In the genomic region with DNA sequence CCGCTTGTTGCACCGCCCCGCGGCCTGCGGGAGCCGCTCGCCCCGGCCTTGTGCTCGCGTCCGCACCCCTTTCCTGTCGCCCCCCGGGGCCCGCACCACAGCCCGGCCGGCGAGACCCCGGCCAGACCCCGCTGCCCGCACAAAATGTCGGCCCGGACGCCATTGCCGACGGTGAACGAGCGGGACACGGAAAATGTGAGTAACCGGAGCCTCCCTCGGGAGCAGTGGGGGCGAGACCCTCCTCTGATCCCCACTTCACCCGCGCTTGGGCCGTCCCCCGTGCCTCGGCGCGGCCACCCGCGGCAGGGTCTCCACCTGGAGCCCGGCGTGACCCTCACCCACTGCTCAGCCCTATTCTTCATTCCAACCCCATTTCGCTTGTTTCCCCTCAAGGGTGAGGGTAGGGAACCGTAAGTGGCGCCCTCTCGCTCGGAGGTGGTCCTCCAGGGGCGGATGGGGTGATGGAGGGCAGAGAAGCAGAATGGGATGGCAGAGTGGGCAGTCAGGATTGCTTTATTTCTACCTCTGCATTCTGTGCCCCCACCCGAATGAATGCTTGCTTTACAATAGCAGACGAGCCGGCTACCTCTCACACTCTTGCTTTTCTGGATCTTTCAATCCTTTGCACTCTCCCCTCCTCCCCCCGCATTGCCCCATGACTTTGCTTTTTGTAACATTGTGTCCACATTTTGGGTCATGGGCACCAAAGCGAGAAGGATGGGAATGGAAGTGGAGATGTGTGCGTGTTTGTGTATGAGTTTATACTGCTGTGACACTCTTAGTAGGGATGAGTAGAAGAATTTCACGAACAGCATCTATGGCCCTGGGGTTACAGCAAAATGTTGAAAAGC, we compare ENCODE assay signal across 8 cellular contexts. TPM values are rescaled to one million over a fixed set of nuclear protein-coding genes. Genes with fewer than 3 reads are reported as not detected.
A peak's percentile ranks its signal among the peaks of the same experiment; 100 is the strongest.
DNase-seq lines count a peak whose midpoint lies in the region; ATAC-seq and TF ChIP-seq lines count a peak whose summit lies in the region.

No MANE protein-coding gene starts in this region.

- no peak overlapping the region for H3K27ac Mint-ChIP-seq in CD8-positive, alpha-beta T cell

- H3K36me3 ChIP-seq in CD8-positive, alpha-beta T cell (ENCODE audit: insufficient read depth, low read length): no peaks in the 10 kb centered on the region
- H3K36me3 ChIP-seq in duodenal mucosa (ENCODE audit: control insufficient read depth in 1 of 2, insufficient read depth in 2 of 2, low read length in 2 of 2) (no peaks in the 10 kb centered on the region), uterus (no peaks in the 10 kb centered on the region)

- no peak overlapping the region for H3K27ac ChIP-seq in CD8-positive, alpha-beta T cell (ENCODE audit: low read depth, low read length)
- peak overlapping the region; percentile 7 for H3K27ac ChIP-seq in duodenal mucosa (ENCODE audit: low read depth, low read length)
- peak overlapping the region; percentile 73 to 87 for H3K27ac ChIP-seq in uterus

- no peak for TF ChIP-seq CTCF in CD8-positive, alpha-beta T cell (IDR thresholded peaks at IDR 0.05)
- TF ChIP-seq CTCF in GM20000 (IDR thresholded peaks at IDR 0.05; ENCODE audit: extremely low read depth, missing control alignments) (no peak), uterus (IDR thresholded peaks at IDR 0.05) (no peak)

- intact Hi-C loops in CD8-positive, alpha-beta T cell (cut with DNase I, micrococcal nuclease): no loop called here
- intact Hi-C loops in uterus (cut with DNase I; ENCODE audit: low total_unique reads): no loop called here

- POLR2A ChIA-PET in CD8-positive, alpha-beta T cell (lab: Charles Lee): no interaction called here

- H3K4me1 Mint-ChIP-seq in CD8-positive, alpha-beta T cell (ENCODE audit: low read depth): peaks cover 20% of the 10 kb centered on the region

- H3K9me3 ChIP-seq in CD8-positive, alpha-beta T cell (ENCODE audit: low read length): no peaks in the 10 kb centered on the region
- H3K9me3 ChIP-seq in duodenal mucosa (ENCODE audit: control insufficient read depth in 1 of 2, low read length in 2 of 2) (no peaks in the 10 kb centered on the region), mononuclear cell (ENCODE audit: low read depth, low read length) (no peaks in the 10 kb centered on the region), uterus (no peaks in the 10 kb centered on the region)

- peaks cover 6% of the 10 kb centered on the region for H3K9me3 Mint-ChIP-seq in CD8-positive, alpha-beta T cell

- CTCF ChIA-PET in CD8-positive, alpha-beta T cell (lab: Charles Lee): no interaction called here

- peaks cover 8% of the 10 kb centered on the region for H3K4me1 ChIP-seq in CD8-positive, alpha-beta T cell (ENCODE audit: insufficient read depth, low read length)
- peaks cover 0 to 6% of the 10 kb centered on the region in 2 donors for H3K4me1 ChIP-seq in duodenal mucosa (ENCODE audit: control insufficient read depth in 1 of 2, insufficient read depth in 2 of 2, low read length in 2 of 2)
- H3K4me1 ChIP-seq in mononuclear cell (ENCODE audit: insufficient read depth, low read length): peaks cover 8% of the 10 kb centered on the region
- no peaks in the 10 kb centered on the region for H3K4me1 ChIP-seq in uterus

- no peak for ATAC-seq in CD8-positive, alpha-beta T cell
- ATAC-seq in HG03457 (IDR thresholded peaks at IDR 0.05; ENCODE audit: unreplicated experiment): no peak

- peaks cover 51% of the 10 kb centered on the region for H3K27me3 Mint-ChIP-seq in CD8-positive, alpha-beta T cell (ENCODE audit: low read depth)

- DNase-seq in CD8-positive, alpha-beta T cell: peak in 1 of 7 experiments; percentile 16
- DNase-seq in GM20000 (ENCODE audit: low spot score) (peak; percentile 20), NCI-H69 (lab: John Stamatoyannopoulos, UW) (peak; percentile 65), uterus (peak; percentile 17 to 18), activated gamma-delta T cell (lab: John Stamatoyannopoulos, UW) (no peak)

- H3K4me3 Mint-ChIP-seq in CD8-positive, alpha-beta T cell: peak overlapping the region; percentile 63

- TF ChIP-seq POLR2A in uterus (IDR thresholded peaks at IDR 0.05): no peak

- H3K9ac ChIP-seq in duodenal mucosa (ENCODE audit: low read depth in 1 of 2, low read length in 2 of 2): peak overlapping the region in 1 of 2 donors; percentile 41

- H3K4me3 ChIP-seq in CD8-positive, alpha-beta T cell (ENCODE audit: low read depth, low read length): peak overlapping the region; percentile 23
- H3K4me3 ChIP-seq in duodenal mucosa (ENCODE audit: low read depth in 1 of 2, low read length in 2 of 2): peak overlapping the region; percentile 61 to 71
- H3K4me3 ChIP-seq in mononuclear cell (ENCODE audit: low read length): peak overlapping the region; percentile 22
- peak overlapping the region; percentile 72 to 89 for H3K4me3 ChIP-seq in uterus

- H3K36me3 Mint-ChIP-seq in CD8-positive, alpha-beta T cell: no peaks in the 10 kb centered on the region

- H3K27me3 ChIP-seq in CD8-positive, alpha-beta T cell (ENCODE audit: insufficient read depth, low read length): peaks cover 24% of the 10 kb centered on the region
- peaks cover 30 to 39% of the 10 kb centered on the region in 2 donors for H3K27me3 ChIP-seq in duodenal mucosa (ENCODE audit: control insufficient read depth in 1 of 2, insufficient read depth in 2 of 2, low read length in 2 of 2)
- peaks cover 79% of the 10 kb centered on the region for H3K27me3 ChIP-seq in mononuclear cell (ENCODE audit: insufficient read depth, low read length)
- no peaks in the 10 kb centered on the region for H3K27me3 ChIP-seq in uterus

RNA-seq across cellular contexts. Expression of gene MARK1, which starts 1.0 kb away (rescaled TPM):
- total RNA-seq in CD8-positive, alpha-beta T cell: not detected
- total RNA-seq in mononuclear cell (under 0.01 TPM), uterus (10 to 100 TPM in 2 of 4 donors, 1 to 10 TPM in 2; 3.2 to 14.9 (median 11.0) TPM)

Comparison
In these comparisons a context has a peak if more than half of its experiments do, and no peak if none do; other contexts are left out.
1. H3K4me3 ChIP-seq: peak in every context shown above with its lines; median percentile 80 in uterus; 66 in duodenal mucosa; 23 in CD8-positive, alpha-beta T cell; 22 in mononuclear cell.